In genomic region chr19:42324655-42325307, GRCh38 we compare ENCODE assay signal across 8 cellular contexts. TPM values are rescaled to one million over a fixed set of nuclear protein-coding genes. Genes with fewer than 3 reads are reported as not detected.
A peak's percentile ranks its signal among the peaks of the same experiment; 100 is the strongest.
DNase-seq lines count a peak whose midpoint lies in the region; ATAC-seq and TF ChIP-seq lines count a peak whose summit lies in the region.

No MANE protein-coding gene starts in this region.

- no peak overlapping the region for H3K27ac ChIP-seq in DOHH2 (ENCODE audit: low read depth, low read length)
- peak overlapping the region in 1 of 4 donors; percentile 84 for H3K27ac ChIP-seq in Peyer's patch
- H3K27ac ChIP-seq in esophagus muscularis mucosa (replicated peaks in 1 of 4), result peak overlapping the region in 2 of 4 donors; percentile 76 to 81
- H3K27ac ChIP-seq in parathyroid adenoma, result peak overlapping the region; percentile 40
- H3K27ac ChIP-seq in SJCRH30, result no peak overlapping the region

- H3K9ac ChIP-seq in parathyroid adenoma, result no peak overlapping the region

- H3K4me1 ChIP-seq in DOHH2 (ENCODE audit: control insufficient read depth, low read length) (peaks cover 27% of the 10 kb centered on the region), Peyer's patch (peaks cover 0 to 22% (median 12%) of the 10 kb centered on the region in 4 donors), esophagus muscularis mucosa (peaks cover 31 to 44% (median 43%) of the 10 kb centered on the region in 4 donors), parathyroid adenoma (peaks cover 3% of the 10 kb centered on the region), SJCRH30 (no peaks in the 10 kb centered on the region)

- H3K79me2 ChIP-seq in DOHH2 (ENCODE audit: control insufficient read depth, low read length) (peaks cover 40% of the 10 kb centered on the region), parathyroid adenoma (peaks cover 6% of the 10 kb centered on the region)

- H3K4me2 ChIP-seq in DOHH2 (ENCODE audit: low read length) (peak overlapping the region; percentile 92), parathyroid adenoma (ENCODE audit: low read length) (peak overlapping the region; percentile 44)

- H3K9me2 ChIP-seq in DOHH2 (replicated peaks; ENCODE audit: control insufficient read depth, low read length), result no peaks in the 10 kb centered on the region

- H3K4me3 ChIP-seq in DOHH2 (ENCODE audit: low read length) (peak overlapping the region; percentile 78), Peyer's patch (peak overlapping the region; percentile 72 to 93 (median 83)), esophagus muscularis mucosa (peak overlapping the region; percentile 89 to 97 (median 92)), parathyroid adenoma (ENCODE audit: low read depth, low read length) (peak overlapping the region; percentile 92), SJCRH30 (no peak overlapping the region)

- TF ChIP-seq POLR2A in Peyer's patch (IDR thresholded peaks at IDR 0.05), result no peak
- TF ChIP-seq POLR2A in esophagus muscularis mucosa (IDR thresholded peaks at IDR 0.05; ENCODE audit: low read depth), result no peak

- peak overlapping the region; percentile 72 for H2AFZ ChIP-seq in parathyroid adenoma

- TF ChIP-seq EP300 in esophagus muscularis mucosa (IDR thresholded peaks at IDR 0.05), result no peak

- TF ChIP-seq CTCF in DOHH2 (IDR thresholded peaks at IDR 0.05; ENCODE audit: low read depth, low read length, poor library complexity, severe bottlenecking) (no peak), Peyer's patch (IDR thresholded peaks at IDR 0.05) (peak in 2 of 6 experiments; percentile 90 to 94), esophagus muscularis mucosa (IDR thresholded peaks at IDR 0.05) (no peak), parathyroid adenoma (IDR thresholded peaks at IDR 0.05) (no peak)

- ATAC-seq in GM19397 (IDR thresholded peaks at IDR 0.05; ENCODE audit: unreplicated experiment), result no peak

- H3K36me3 ChIP-seq in DOHH2 (ENCODE audit: control insufficient read depth, low read length) (peaks cover 4% of the 10 kb centered on the region), Peyer's patch (no peaks in the 10 kb centered on the region), esophagus muscularis mucosa (no peaks in the 10 kb centered on the region), parathyroid adenoma (ENCODE audit: control insufficient read depth, insufficient read depth, low read length) (no peaks in the 10 kb centered on the region), SJCRH30 (no peaks in the 10 kb centered on the region)

- intact Hi-C loops in esophagus muscularis mucosa (cut with DNase I), result loop anchor here (5.0 to 10.0 kb wide), 2 partner anchors 73 to 190 kb away; partner anchors contain the start of gene POU2F2

- peaks cover 3% of the 10 kb centered on the region; the same call in 1 of the 2 replicates for H3F3A ChIP-seq in DOHH2 (ENCODE audit: control insufficient read depth, insufficient read depth)

- DNase-seq in Peyer's patch (peak in 1 of 3 donors; percentile 54), esophagus muscularis mucosa (ENCODE audit: extremely low spot score) (no peak), Kasumi-1 (lab: John Stamatoyannopoulos, UW) (no peak), COLO829 (ENCODE audit: low spot score) (no peak), SJCRH30 (no peak)

- 14% methylated on average over 9 of the region's 38 CpGs for WGBS in esophagus muscularis mucosa

- no peaks in the 10 kb centered on the region for H3K27me3 ChIP-seq in DOHH2 (ENCODE audit: control insufficient read depth, low read length)
- H3K27me3 ChIP-seq in Peyer's patch, result peaks cover 0 to 18% of the 10 kb centered on the region in 2 donors
- H3K27me3 ChIP-seq in esophagus muscularis mucosa, result peaks cover 9 to 33% (median 19%) of the 10 kb centered on the region in 4 donors
- H3K27me3 ChIP-seq in parathyroid adenoma (ENCODE audit: control insufficient read depth, insufficient read depth, low read length), result no peaks in the 10 kb centered on the region
- H3K27me3 ChIP-seq in SJCRH30, result no peaks in the 10 kb centered on the region

- 0 out of 2 replicates have a peak, but pooled peaks cover 4% of the 10 kb centered on the region for H4K20me1 ChIP-seq in DOHH2 (ENCODE audit: control insufficient read depth, insufficient read depth, low read depth, low read length)

- H3K9me3 ChIP-seq in DOHH2 (ENCODE audit: control insufficient read depth, insufficient read depth, low read length) (no peaks in the 10 kb centered on the region), Peyer's patch (no peaks in the 10 kb centered on the region), esophagus muscularis mucosa (no peaks in the 10 kb centered on the region), parathyroid adenoma (ENCODE audit: control insufficient read depth, low read length) (no peaks in the 10 kb centered on the region), SJCRH30 (replicated peaks) (no peaks in the 10 kb centered on the region)

RNA-seq across cellular contexts. Expression of gene MEGF8, which starts 0.7 kb away (rescaled TPM):
- total RNA-seq in Peyer's patch, result 10 to 100 TPM; 12.3 to 30.8 (median 22.3) TPM
- total RNA-seq in esophagus muscularis mucosa, result 10 to 100 TPM; 18.2 to 46.2 (median 25.5) TPM
- total RNA-seq in SJCRH30 (2014; rRNA removed; shearing (Covaris generic)), result 18.9 and 19.9 TPM in 2 replicates

RNA-seq across cellular contexts. Expression of gene TMEM145, which starts 11.7 kb away (rescaled TPM):
- total RNA-seq in Peyer's patch (not detected), esophagus muscularis mucosa (not detected)
- total RNA-seq in SJCRH30 (2014; rRNA removed; shearing (Covaris generic)), result 0.85 TPM in 1 of 2 replicates, not detected in the other

RNA-seq across cellular contexts. Expression of gene PAFAH1B3, which starts 22.4 kb away (rescaled TPM):
- total RNA-seq in Peyer's patch (10 to 100 TPM in 2 of 4 donors, 1 to 10 TPM in 2; 8.6 to 42.1 (median 10.2) TPM), esophagus muscularis mucosa (1 to 10 TPM in 3 of 4 donors, under 1 TPM in 1; 0.83 to 8.6 (median 7.2) TPM)
- total RNA-seq in SJCRH30 (2014; rRNA removed; shearing (Covaris generic)), result 62.5 and 65.6 TPM in 2 replicates

RNA-seq across cellular contexts. Expression of gene PRR19, which starts 22.8 kb away (rescaled TPM):
- total RNA-seq in Peyer's patch (1 to 10 TPM in 2 of 4 donors, not detected in 2; 1.1 TPM), esophagus muscularis mucosa (under 1 TPM in 2 of 4 donors, not detected in 2; 0.17 to 0.50 TPM)
- total RNA-seq in SJCRH30 (2014; rRNA removed; shearing (Covaris generic)), result 0.73 and 1.9 TPM in 2 replicates

RNA-seq across cellular contexts. Expression of gene CIC, which starts 55.7 kb away (rescaled TPM):
- 10 to 100 TPM; 40.5 to 72.8 (median 67.2) TPM for total RNA-seq in Peyer's patch
- 10 to 100 TPM; 37.8 to 74.2 (median 56.3) TPM for total RNA-seq in esophagus muscularis mucosa
- total RNA-seq in SJCRH30 (2014; rRNA removed; shearing (Covaris generic)), result 19.1 and 21.5 TPM in 2 replicates
